ENCODE assay signal across 8 cellular contexts in the genomic region with DNA sequence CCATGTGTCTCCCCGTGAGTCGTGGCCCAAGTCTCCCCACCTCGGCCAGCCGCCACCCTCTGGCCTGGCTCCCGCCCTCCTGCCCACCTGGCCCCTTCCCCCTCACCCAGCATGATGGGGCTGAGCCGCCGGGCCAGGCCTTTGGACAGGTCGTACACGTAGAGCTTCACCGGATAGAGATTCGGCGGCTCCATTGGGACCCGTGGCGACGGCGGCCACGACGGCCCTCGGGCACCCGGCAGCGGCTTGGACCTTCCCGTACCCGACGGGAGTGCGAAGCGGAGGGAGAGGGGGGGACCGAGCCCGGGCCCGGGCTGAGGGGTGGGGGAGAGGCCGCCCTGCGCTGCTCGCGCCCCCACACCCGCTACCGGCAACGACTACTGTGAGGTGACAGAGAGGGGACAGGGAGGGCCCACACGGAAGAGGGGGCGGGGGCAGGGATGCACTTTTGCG. TPM values are rescaled to one million over a fixed set of nuclear protein-coding genes. Genes with fewer than 3 reads are reported as not detected.
A peak's percentile ranks its signal among the peaks of the same experiment; 100 is the strongest.
DNase-seq lines count a peak whose midpoint lies in the region; ATAC-seq and TF ChIP-seq lines count a peak whose summit lies in the region.

A gene (minus strand): TSS at position 398 of the 453 bp plus-strand sequence. CDS start 204 bp downstream, at position 194.

- DNase-seq in NCI-H524 (lab: John Stamatoyannopoulos, UW) (peak; percentile 34 to 71), NCI-H524 treated with DMSO at 0.1 percent for 48 hours (lab: John Stamatoyannopoulos, UW) (no peak), NCI-H2171 (lab: John Stamatoyannopoulos, UW) (peak; percentile 33), choroid plexus epithelial cell (ENCODE audit: low read depth) (no peak), lung (ENCODE audit: low spot score) (no peak), thyroid gland (peak in 1 of 2 donors; percentile 57)

- no peaks in the 10 kb centered on the region for H3K27me3 ChIP-seq in lung (ENCODE audit: control insufficient read depth, insufficient read depth)
- no peaks in the 10 kb centered on the region for H3K27me3 ChIP-seq in thyroid gland

- CTCF ChIA-PET in HEK293 (lab: Yijun Ruan, JAX): interaction anchor here (1.0 kb wide), 1 partner anchor 23 kb away, joined by 3 read pairs; no protein-coding TSS in a partner anchor

- WGBS in lung, 2 donors: 0% methylated on average over 26 to 39 of the region's 39 CpGs
- WGBS in thyroid gland, 2 donors: 0 to 2% methylated on average over 20 to 26 of the region's 39 CpGs

- H3K27ac ChIP-seq in HEK293 (ENCODE audit: extremely low read depth, low read depth, low read length) (peak within 1 kb of the TSS; percentile 97), lung (ENCODE audit: low read depth in 1 of 2, low read length in 1 of 2) (peak within 1 kb of the TSS; percentile 92 to 94), thyroid gland (peak within 1 kb of the TSS; percentile 70 to 95 (median 92))

- peak in 1 of 2 donors; percentile 10 for TF ChIP-seq POLR2A in thyroid gland (IDR thresholded peaks at IDR 0.05)

- ATAC-seq in lung (ENCODE audit: insufficient read depth, low FRiP score): peak; percentile 7
- no peak for ATAC-seq in GM18870 (IDR thresholded peaks at IDR 0.05; ENCODE audit: unreplicated experiment)

- H3K4me1 ChIP-seq in HEK293 (ENCODE audit: control insufficient read depth, insufficient read depth, low read length) (peaks cover 3% of the 10 kb centered on the region; the same call in 1 of the 2 replicates), lung (ENCODE audit: control insufficient read depth in 2 of 2, insufficient read depth in 2 of 2, low read length in 2 of 2) (peaks cover 4 to 10% of the 10 kb centered on the region in 2 donors), thyroid gland (peaks cover 15 to 17% of the 10 kb centered on the region in 2 donors)

- intact Hi-C loops in thyroid gland (cut with DNase I): no loop called here

- H3K4me3 ChIP-seq in HEK293 (ENCODE audit: low read depth, low read length): peak within 1 kb of the TSS; percentile 98
- peak within 1 kb of the TSS; percentile 81 for H3K4me3 ChIP-seq in choroid plexus epithelial cell (ENCODE audit: low read depth, low read length)
- peak within 1 kb of the TSS; percentile 69 for H3K4me3 ChIP-seq in lung
- peak within 1 kb of the TSS; percentile 82 to 96 (median 91) for H3K4me3 ChIP-seq in thyroid gland (replicated peaks in 1 of 3)

- H3K36me3 ChIP-seq in HEK293 (ENCODE audit: control insufficient read depth in 2 of 2, insufficient read depth in 1 of 2, low read length in 2 of 2): peaks cover 34 to 36% of the 10 kb centered on the region in 2 experiments
- H3K36me3 ChIP-seq in lung (ENCODE audit: control insufficient read depth in 2 of 2, insufficient read depth in 2 of 2, low read length in 2 of 2): peaks cover 0 to 12% of the 10 kb centered on the region in 2 donors
- peaks cover 21 to 24% of the 10 kb centered on the region in 2 donors for H3K36me3 ChIP-seq in thyroid gland

- POLR2A ChIA-PET in HEK293 (lab: Yijun Ruan, JAX): interaction anchor here (0.6 to 3.5 kb wide), 46 partner anchors 9 to 326 kb away, joined by 3 to 75 read pairs (median 4); a partner anchor contains a TSS

- no peaks in the 10 kb centered on the region for H3K9me3 ChIP-seq in HEK293 (ENCODE audit: control insufficient read depth, insufficient read depth, low read depth, low read length)
- no peaks in the 10 kb centered on the region for H3K9me3 ChIP-seq in lung (ENCODE audit: control insufficient read depth in 2 of 2, insufficient read depth in 1 of 2, low read length in 1 of 2)
- H3K9me3 ChIP-seq in thyroid gland: no peaks in the 10 kb centered on the region

- peak; percentile 19; the same call in 1 of the 2 replicates for TF ChIP-seq CTCF in HEK293 (tag by site-specific recombination; IDR thresholded peaks at IDR 0.05)
- no peak for TF ChIP-seq CTCF in choroid plexus epithelial cell (conservative IDR thresholded peaks at IDR 0.05; ENCODE audit: low read depth, low read length)
- no peak for TF ChIP-seq CTCF in lung (IDR thresholded peaks at IDR 0.05; ENCODE audit: control extremely low read depth, extremely low read depth)
- no peak for TF ChIP-seq CTCF in thyroid gland (IDR thresholded peaks at IDR 0.05)

TF ChIP-seq in HEK293, 187 proteins besides CTCF, POLR2A, EP300 and RAD21 (continues in another document):
- no peak for TF ChIP-seq ZNF23 (tag by site-specific recombination; IDR thresholded peaks at IDR 0.05; ENCODE audit: borderline replicate concordance)
- TF ChIP-seq, protein P1, sequence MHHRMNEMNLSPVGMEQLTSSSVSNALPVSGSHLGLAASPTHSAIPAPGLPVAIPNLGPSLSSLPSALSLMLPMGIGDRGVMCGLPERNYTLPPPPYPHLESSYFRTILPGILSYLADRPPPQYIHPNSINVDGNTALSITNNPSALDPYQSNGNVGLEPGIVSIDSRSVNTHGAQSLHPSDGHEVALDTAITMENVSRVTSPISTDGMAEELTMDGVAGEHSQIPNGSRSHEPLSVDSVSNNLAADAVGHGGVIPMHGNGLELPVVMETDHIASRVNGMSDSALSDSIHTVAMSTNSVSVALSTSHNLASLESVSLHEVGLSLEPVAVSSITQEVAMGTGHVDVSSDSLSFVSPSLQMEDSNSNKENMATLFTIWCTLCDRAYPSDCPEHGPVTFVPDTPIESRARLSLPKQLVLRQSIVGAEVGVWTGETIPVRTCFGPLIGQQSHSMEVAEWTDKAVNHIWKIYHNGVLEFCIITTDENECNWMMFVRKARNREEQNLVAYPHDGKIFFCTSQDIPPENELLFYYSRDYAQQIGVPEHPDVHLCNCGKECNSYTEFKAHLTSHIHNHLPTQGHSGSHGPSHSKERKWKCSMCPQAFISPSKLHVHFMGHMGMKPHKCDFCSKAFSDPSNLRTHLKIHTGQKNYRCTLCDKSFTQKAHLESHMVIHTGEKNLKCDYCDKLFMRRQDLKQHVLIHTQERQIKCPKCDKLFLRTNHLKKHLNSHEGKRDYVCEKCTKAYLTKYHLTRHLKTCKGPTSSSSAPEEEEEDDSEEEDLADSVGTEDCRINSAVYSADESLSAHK (tag by site-specific recombination; IDR thresholded peaks at IDR 0.05): 0 out of 2 replicates have a peak, but pooled peaks have one; percentile 7
- TF ChIP-seq ZSCAN23 (tag by site-specific recombination; IDR thresholded peaks at IDR 0.05): 0 out of 2 replicates have a peak, but pooled peaks have one; percentile 44
- TF ChIP-seq ZNF660 (tag by site-specific recombination; IDR thresholded peaks at IDR 0.05): peak; percentile 75
- TF ChIP-seq ZNF354C (tag by site-specific recombination; IDR thresholded peaks at IDR 0.05; ENCODE audit: borderline replicate concordance, low read depth): no peak
- no peak for TF ChIP-seq ZNF626 (tag by site-specific recombination; IDR thresholded peaks at IDR 0.05)
- TF ChIP-seq GLI2 (tag by site-specific recombination; IDR thresholded peaks at IDR 0.05; ENCODE audit: borderline replicate concordance, low read depth): no peak
- TF ChIP-seq YY2 (tag by site-specific recombination; IDR thresholded peaks at IDR 0.05): peak; percentile 25; the same call in 1 of the 2 replicates
- peak; percentile 21 for TF ChIP-seq SP7 (tag by site-specific recombination; IDR thresholded peaks at IDR 0.05)
- TF ChIP-seq, protein P2, sequence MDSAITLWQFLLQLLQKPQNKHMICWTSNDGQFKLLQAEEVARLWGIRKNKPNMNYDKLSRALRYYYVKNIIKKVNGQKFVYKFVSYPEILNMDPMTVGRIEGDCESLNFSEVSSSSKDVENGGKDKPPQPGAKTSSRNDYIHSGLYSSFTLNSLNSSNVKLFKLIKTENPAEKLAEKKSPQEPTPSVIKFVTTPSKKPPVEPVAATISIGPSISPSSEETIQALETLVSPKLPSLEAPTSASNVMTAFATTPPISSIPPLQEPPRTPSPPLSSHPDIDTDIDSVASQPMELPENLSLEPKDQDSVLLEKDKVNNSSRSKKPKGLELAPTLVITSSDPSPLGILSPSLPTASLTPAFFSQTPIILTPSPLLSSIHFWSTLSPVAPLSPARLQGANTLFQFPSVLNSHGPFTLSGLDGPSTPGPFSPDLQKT (IDR thresholded peaks at IDR 0.05; ENCODE audit: borderline replicate concordance, low read depth, low read length): no peak
- TF ChIP-seq, protein P3, sequence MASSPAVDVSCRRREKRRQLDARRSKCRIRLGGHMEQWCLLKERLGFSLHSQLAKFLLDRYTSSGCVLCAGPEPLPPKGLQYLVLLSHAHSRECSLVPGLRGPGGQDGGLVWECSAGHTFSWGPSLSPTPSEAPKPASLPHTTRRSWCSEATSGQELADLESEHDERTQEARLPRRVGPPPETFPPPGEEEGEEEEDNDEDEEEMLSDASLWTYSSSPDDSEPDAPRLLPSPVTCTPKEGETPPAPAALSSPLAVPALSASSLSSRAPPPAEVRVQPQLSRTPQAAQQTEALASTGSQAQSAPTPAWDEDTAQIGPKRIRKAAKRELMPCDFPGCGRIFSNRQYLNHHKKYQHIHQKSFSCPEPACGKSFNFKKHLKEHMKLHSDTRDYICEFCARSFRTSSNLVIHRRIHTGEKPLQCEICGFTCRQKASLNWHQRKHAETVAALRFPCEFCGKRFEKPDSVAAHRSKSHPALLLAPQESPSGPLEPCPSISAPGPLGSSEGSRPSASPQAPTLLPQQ (tag by site-specific recombination; IDR thresholded peaks at IDR 0.05): peak; percentile 100
- TF ChIP-seq, protein P4, sequence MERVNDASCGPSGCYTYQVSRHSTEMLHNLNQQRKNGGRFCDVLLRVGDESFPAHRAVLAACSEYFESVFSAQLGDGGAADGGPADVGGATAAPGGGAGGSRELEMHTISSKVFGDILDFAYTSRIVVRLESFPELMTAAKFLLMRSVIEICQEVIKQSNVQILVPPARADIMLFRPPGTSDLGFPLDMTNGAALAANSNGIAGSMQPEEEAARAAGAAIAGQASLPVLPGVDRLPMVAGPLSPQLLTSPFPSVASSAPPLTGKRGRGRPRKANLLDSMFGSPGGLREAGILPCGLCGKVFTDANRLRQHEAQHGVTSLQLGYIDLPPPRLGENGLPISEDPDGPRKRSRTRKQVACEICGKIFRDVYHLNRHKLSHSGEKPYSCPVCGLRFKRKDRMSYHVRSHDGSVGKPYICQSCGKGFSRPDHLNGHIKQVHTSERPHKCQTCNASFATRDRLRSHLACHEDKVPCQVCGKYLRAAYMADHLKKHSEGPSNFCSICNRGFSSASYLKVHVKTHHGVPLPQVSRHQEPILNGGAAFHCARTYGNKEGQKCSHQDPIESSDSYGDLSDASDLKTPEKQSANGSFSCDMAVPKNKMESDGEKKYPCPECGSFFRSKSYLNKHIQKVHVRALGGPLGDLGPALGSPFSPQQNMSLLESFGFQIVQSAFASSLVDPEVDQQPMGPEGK (tag by site-specific recombination; IDR thresholded peaks at IDR 0.05): peak; percentile 97
- TF ChIP-seq ZBTB7A (tag by site-specific recombination; IDR thresholded peaks at IDR 0.05; ENCODE audit: low read depth): 0 out of 2 replicates have a peak, but pooled peaks have one; percentile 75

RNA-seq across cellular contexts. Expression of the gene that starts here (rescaled TPM):
- 10 to 100 TPM; 13.6 to 42.7 TPM for total RNA-seq in lung
- polyA plus RNA-seq in lung: 10 to 100 TPM; 21.1 to 40.0 TPM
- 10 to 100 TPM; 17.8 to 24.7 (median 20.8) TPM for total RNA-seq in thyroid gland

Comparison
In these comparisons a context has a peak if more than half of its experiments do, and no peak if none do; other contexts are left out.
1. DNase-seq: peak in NCI-H524 (2 of 2) and NCI-H2171 (single experiment); none in NCI-H524 treated with DMSO at 0.1 percent for 48 hours (single experiment), choroid plexus epithelial cell (single experiment) and lung (single experiment).
2. Peak in every context shown above with its lines, with median percentiles within 50 percentile points of each other: H3K27ac ChIP-seq and H3K4me3 ChIP-seq.